Comparison of ENCODE assay signal across 1 cellular context in the genomic region with DNA sequence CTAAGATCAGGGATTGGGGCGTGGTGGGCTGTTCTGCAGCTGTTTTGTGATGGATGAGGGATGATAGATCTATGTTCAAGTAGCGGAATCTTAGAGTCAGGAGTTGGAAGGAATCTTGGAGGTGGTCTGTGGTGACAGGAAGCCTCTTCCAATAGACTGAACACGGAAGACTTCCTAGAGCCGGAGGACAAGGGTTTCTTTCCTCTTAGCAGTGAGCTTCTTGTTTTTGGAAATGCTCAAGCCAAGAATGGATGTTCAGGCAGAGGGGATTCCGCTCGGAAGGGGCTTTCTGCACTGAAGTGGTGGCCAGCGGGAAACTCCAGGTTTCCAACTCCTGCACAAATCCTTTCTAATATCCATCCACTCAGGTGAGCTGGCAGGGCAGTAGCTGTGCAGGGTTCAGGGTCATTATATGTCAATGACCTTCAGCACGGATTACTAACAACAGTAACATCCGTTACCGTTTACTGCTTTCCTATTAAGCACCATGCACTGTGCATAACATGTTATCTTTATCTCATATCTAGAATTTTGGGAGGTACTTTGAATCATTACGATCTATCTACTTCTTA.
TF ChIP-seq lines count a peak whose summit lies in the region.

No MANE protein-coding gene starts in this region.

TF ChIP-seq in endothelial cell of umbilical vein, 7 proteins besides CTCF, POLR2A, EP300 and RAD21:
- TF ChIP-seq GATA2 (IDR thresholded peaks at IDR 0.05; ENCODE audit: insufficient read depth, insufficient read length, low read depth, low read length) (no peak), POLR2AphosphoS5 (IDR thresholded peaks at IDR 0.05; ENCODE audit: insufficient read depth, low read depth, low read length) (no peak), FOS (IDR thresholded peaks at IDR 0.05; ENCODE audit: borderline replicate concordance, insufficient read depth, low read length) (no peak), JUN (IDR thresholded peaks at IDR 0.05; ENCODE audit: borderline replicate concordance, insufficient read depth, insufficient read length, low read depth) (no peak), EZH2 (IDR thresholded peaks at IDR 0.05; ENCODE audit: borderline replicate concordance, low read depth, low read length, severe bottlenecking) (no peak), MYC (IDR thresholded peaks at IDR 0.05; ENCODE audit: low read depth, low read length) (no peak)
- TF ChIP-seq, protein P1, sequence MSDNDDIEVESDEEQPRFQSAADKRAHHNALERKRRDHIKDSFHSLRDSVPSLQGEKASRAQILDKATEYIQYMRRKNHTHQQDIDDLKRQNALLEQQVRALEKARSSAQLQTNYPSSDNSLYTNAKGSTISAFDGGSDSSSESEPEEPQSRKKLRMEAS (IDR thresholded peaks at IDR 0.05; ENCODE audit: insufficient read depth, insufficient read length), result no peak
